ENCODE assay signal across 8 cellular contexts in the genomic region with DNA sequence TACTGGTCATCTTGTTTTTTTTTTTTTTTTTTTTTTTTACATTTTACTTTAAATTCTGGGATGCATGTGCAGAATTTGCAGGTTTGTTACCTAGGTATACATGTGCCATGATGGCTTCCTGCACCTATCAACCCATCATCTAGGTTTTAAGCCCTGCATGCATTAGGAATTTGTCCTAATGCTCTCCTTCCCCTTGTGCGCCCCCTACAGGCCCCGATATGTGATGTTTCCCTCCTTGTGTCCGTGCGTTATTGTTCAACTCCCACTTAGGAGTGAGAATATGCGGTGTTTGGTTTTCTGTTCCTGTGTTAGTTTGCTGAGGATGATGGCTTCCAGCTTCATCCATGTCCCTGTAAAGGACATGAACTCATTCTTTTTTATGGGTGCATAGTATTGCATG.
A peak's percentile ranks its signal among the peaks of the same experiment; 100 is the strongest.
DNase-seq lines count a peak whose midpoint lies in the region; TF ChIP-seq lines count a peak whose summit lies in the region.
"Not testable (repeated sequence)": the region's sequence is repeated elsewhere in the genome, so short reads cannot be mapped to it uniquely, and the experiment has no call there.

No MANE protein-coding gene starts in this region.

- not testable (repeated sequence) for DNase-seq in AG09309 (ENCODE audit: low read depth); GM12864 (ENCODE audit: low read depth)
- DNase-seq in NT2/D1 (ENCODE audit: low read depth, low spot score) (peak; percentile 13), UCSD-AML1 (lab: John Stamatoyannopoulos, UW; ENCODE audit: unreplicated experiment) (peak; percentile 10), choroid plexus epithelial cell (ENCODE audit: low read depth) (peak; percentile 0), iris pigment epithelial cell (ENCODE audit: low read depth) (peak; percentile 4)
- peak; percentile 30 for DNase-seq in stimulated activated CD8-positive, alpha-beta memory T cell treated with anti-CD3 and anti-CD28 coated beads, Interleukin-4, amount 100 ng/mL, for 48 hours

- peak; percentile 46 for TF ChIP-seq RAD21 in Ishikawa (IDR thresholded peaks at IDR 0.05; ENCODE audit: low read depth)

- H3K4me3 ChIP-seq in AG09309 (ENCODE audit: control insufficient read depth, low read depth, low read length); GM12864 (ENCODE audit: low read depth, low read length); NT2/D1 (ENCODE audit: insufficient read length, low read depth); choroid plexus epithelial cell (ENCODE audit: low read depth, low read length): not testable (repeated sequence)

- not testable (repeated sequence) for H3K9ac ChIP-seq in NT2/D1 (ENCODE audit: insufficient read length, low read depth)

- TF ChIP-seq EP300 in Ishikawa (IDR thresholded peaks at IDR 0.05; ENCODE audit: borderline replicate concordance): not testable (repeated sequence)

- TF ChIP-seq CTCF in AG09309 (IDR thresholded peaks at IDR 0.05; ENCODE audit: control insufficient read depth, insufficient read depth, low read depth, low read length, missing control alignments) (peak; percentile 38), GM12864 (IDR thresholded peaks at IDR 0.05; ENCODE audit: low read depth, low read length, missing control alignments) (peak; percentile 22), choroid plexus epithelial cell (conservative IDR thresholded peaks at IDR 0.05; ENCODE audit: low read depth, low read length) (peak; percentile 28)

- H3K36me3 ChIP-seq in NT2/D1 (ENCODE audit: insufficient read depth, insufficient read length, low read length): not testable (repeated sequence)

- not testable (repeated sequence) for H3K27me3 ChIP-seq in NT2/D1 (ENCODE audit: insufficient read depth, insufficient read length)

- not testable (repeated sequence) for H3K4me1 ChIP-seq in NT2/D1 (ENCODE audit: insufficient read depth, insufficient read length)

- not testable (repeated sequence) for H3K9me3 ChIP-seq in NT2/D1 (ENCODE audit: insufficient read depth, low read length)
